Comparison of ENCODE assay signal across 8 cellular contexts in the genomic region with DNA sequence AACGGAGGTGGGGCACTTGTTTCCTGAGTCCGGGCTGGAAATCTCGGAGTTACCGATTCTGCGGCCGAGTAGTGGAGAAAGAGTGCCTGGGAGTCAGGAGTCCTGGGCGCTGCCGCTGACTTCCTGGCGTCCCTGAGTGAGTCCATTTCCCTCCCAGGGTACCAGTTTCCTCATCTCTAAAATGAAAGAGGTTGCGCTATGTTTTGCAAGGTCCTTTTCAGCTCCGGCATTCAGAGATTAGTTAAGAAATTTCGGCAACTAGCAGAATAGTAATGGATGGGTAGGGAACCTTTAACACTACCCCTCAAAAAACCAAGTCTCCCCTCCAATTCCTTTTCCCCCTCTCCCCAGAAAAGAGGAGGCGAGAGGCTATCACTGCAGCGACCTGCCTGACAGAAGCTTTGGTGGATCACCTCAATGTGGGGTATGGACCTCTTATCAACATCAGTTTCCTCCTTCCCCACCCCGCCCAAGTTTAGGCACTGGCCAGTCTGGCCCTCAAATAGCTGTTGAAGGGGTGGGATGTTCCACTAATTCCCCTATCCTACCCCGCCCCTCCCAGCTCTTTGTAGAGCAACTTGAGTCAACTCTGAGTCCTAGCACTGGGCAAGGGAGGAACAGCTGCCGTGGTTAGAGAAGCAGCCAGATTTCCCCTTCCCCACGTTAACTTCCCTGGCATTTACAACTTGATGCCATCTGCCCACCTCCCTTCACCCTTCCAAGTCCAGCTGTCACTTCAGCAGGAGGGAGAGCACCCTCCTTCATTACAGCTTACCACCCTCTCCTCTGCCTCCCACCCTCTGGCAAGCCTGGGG. TPM values are rescaled to one million over a fixed set of nuclear protein-coding genes. Genes with fewer than 3 reads are reported as not detected.
DNase-seq lines count a peak whose midpoint lies in the region; ATAC-seq and FAIRE-seq lines count a peak whose summit lies in the region.

No MANE protein-coding gene starts in this region.

- H3K9ac ChIP-seq in subcutaneous abdominal adipose tissue (ENCODE audit: low read length in 5 of 5): peak overlapping the region; percentile 79 to 91 (median 82)

- POLR2A ChIA-PET in activated CD4-positive, alpha-beta memory T cell treated with anti-CD3 and anti-CD28 coated beads for 36 hours (lab: Charles Lee): interaction anchor here (1.8 to 3.1 kb wide), 2 partner anchors 13 to 101 kb away, joined by 5 to 23 read pairs; a partner anchor contains a TSS

- peaks cover 30% of the 10 kb centered on the region for H3K4me1 Mint-ChIP-seq in activated CD4-positive, alpha-beta memory T cell treated with anti-CD3 and anti-CD28 coated beads for 36 hours (ENCODE audit: low read depth)

- peak; percentile 63 for DNase-seq in D341Med (ENCODE audit: low spot score)
- DNase-seq in activated CD4-positive, alpha-beta memory T cell treated with anti-CD3 and anti-CD28 coated beads for 36 hours: peak; percentile 19
- DNase-seq in RCC 7860 (ENCODE audit: low spot score): no peak
- DNase-seq in iPS-NIHi7 (ENCODE audit: extremely low spot score): no peak

- H3K4me3 Mint-ChIP-seq in activated CD4-positive, alpha-beta memory T cell treated with anti-CD3 and anti-CD28 coated beads for 36 hours: peak overlapping the region; percentile 90

- H3K4me3 ChIP-seq in iPS-11a (ENCODE audit: low read depth, low read length): peak overlapping the region; percentile 74
- peak overlapping the region; percentile 70 to 84 (median 74) for H3K4me3 ChIP-seq in subcutaneous abdominal adipose tissue (ENCODE audit: low read depth in 1 of 5, low read length in 5 of 5)

- FAIRE-seq in RCC 7860 (lab: Jason Lieb, UNC): no peak

- ATAC-seq in HG03342 (IDR thresholded peaks at IDR 0.05; ENCODE audit: unreplicated experiment) (peak; percentile 26), HG02798 (IDR thresholded peaks at IDR 0.05; ENCODE audit: poor library complexity, unreplicated experiment) (no peak)

- CTCF ChIA-PET in activated CD4-positive, alpha-beta memory T cell treated with anti-CD3 and anti-CD28 coated beads for 36 hours (lab: Charles Lee): interaction anchor here (1.0 to 3.9 kb wide), 7 partner anchors 8 to 71 kb away, joined by 3 to 36 read pairs (median 8); a partner anchor contains a TSS

- H3K27ac Mint-ChIP-seq in activated CD4-positive, alpha-beta memory T cell treated with anti-CD3 and anti-CD28 coated beads for 36 hours: peak overlapping the region; percentile 89

- H3K9me3 Mint-ChIP-seq in activated CD4-positive, alpha-beta memory T cell treated with anti-CD3 and anti-CD28 coated beads for 36 hours: no peaks in the 10 kb centered on the region

- peaks cover 6% of the 10 kb centered on the region for H3K36me3 Mint-ChIP-seq in activated CD4-positive, alpha-beta memory T cell treated with anti-CD3 and anti-CD28 coated beads for 36 hours

- no peaks in the 10 kb centered on the region for H3K9me3 ChIP-seq in subcutaneous abdominal adipose tissue (ENCODE audit: control insufficient read depth in 5 of 5, low read length in 5 of 5)

- peaks cover 0 to 10% (median 0%) of the 10 kb centered on the region in 5 donors for H3K36me3 ChIP-seq in subcutaneous abdominal adipose tissue (ENCODE audit: control insufficient read depth in 5 of 5, insufficient read depth in 5 of 5, low read length in 5 of 5)

- H3K27me3 ChIP-seq in subcutaneous abdominal adipose tissue (ENCODE audit: control insufficient read depth in 5 of 5, insufficient read depth in 4 of 5, low read length in 5 of 5): no peaks in the 10 kb centered on the region

- H3K4me1 ChIP-seq in subcutaneous abdominal adipose tissue (ENCODE audit: control insufficient read depth in 5 of 5, insufficient read depth in 5 of 5, low read length in 5 of 5): peaks cover 35 to 89% (median 80%) of the 10 kb centered on the region in 5 donors

- peak overlapping the region; percentile 96 for H3K27ac ChIP-seq in subcutaneous abdominal adipose tissue (ENCODE audit: low read depth, low read length)

- intact Hi-C loops in activated CD4-positive, alpha-beta memory T cell treated with anti-CD3 and anti-CD28 coated beads for 36 hours (cut with micrococcal nuclease): loop anchor here (1.0 to 5.0 kb wide), 4 partner anchors 13 to 729 kb away; a partner anchor contains a TSS

- peaks cover 2% of the 10 kb centered on the region for H3K27me3 Mint-ChIP-seq in activated CD4-positive, alpha-beta memory T cell treated with anti-CD3 and anti-CD28 coated beads for 36 hours

RNA-seq across cellular contexts. Expression of a gene that starts 0.9 kb away (rescaled TPM):
- total RNA-seq in activated CD4-positive, alpha-beta memory T cell treated with anti-CD3 and anti-CD28 coated beads for 36 hours: 100 to 1,000 TPM; 153 to 162 TPM

RNA-seq across cellular contexts. Expression of a gene that starts 3.4 kb away (rescaled TPM):
- 1 to 10 TPM; 5.1 to 7.0 TPM for total RNA-seq in activated CD4-positive, alpha-beta memory T cell treated with anti-CD3 and anti-CD28 coated beads for 36 hours

RNA-seq across cellular contexts. Expression of a gene that starts 9.1 kb away (rescaled TPM):
- total RNA-seq in activated CD4-positive, alpha-beta memory T cell treated with anti-CD3 and anti-CD28 coated beads for 36 hours: 1 to 10 TPM; 4.1 to 4.5 TPM

RNA-seq across cellular contexts. Expression of a gene that starts 12.0 kb away (rescaled TPM):
- total RNA-seq in activated CD4-positive, alpha-beta memory T cell treated with anti-CD3 and anti-CD28 coated beads for 36 hours: 100 to 1,000 TPM; 204 to 210 TPM

RNA-seq across cellular contexts. Expression of a gene that starts 26.1 kb away (rescaled TPM):
- 1 to 10 TPM; 7.7 to 8.7 TPM for total RNA-seq in activated CD4-positive, alpha-beta memory T cell treated with anti-CD3 and anti-CD28 coated beads for 36 hours

Comparison
In these comparisons a context has a peak if more than half of its experiments do, and no peak if none do; other contexts are left out.
1. DNase-seq: peak in D341Med (single experiment) and activated CD4-positive, alpha-beta memory T cell treated with anti-CD3 and anti-CD28 coated beads for 36 hours (single experiment); none in RCC 7860 (single experiment) and iPS-NIHi7 (single experiment).